In the genomic region with DNA sequence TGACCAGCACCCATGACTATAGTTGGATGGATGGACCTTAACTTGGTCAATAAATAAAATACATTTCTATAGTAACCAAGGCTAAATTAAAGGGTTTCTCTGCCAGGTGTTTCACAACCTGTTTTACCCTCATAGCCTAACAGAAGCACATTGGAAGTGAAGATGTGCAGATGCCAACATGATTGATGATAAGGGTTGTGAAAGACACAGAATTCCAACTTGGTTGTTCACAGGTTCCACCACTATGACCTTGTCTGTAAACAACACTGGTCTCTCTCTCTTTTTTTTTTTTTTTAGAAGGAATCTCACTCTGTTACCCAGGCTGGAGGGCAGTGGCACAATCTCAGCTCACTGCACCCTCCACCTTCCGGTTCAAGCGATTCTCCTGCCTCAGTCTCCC, we compare ENCODE assay signal across 1 cellular context.
A peak's percentile ranks its signal among the peaks of the same experiment; 100 is the strongest.
TF ChIP-seq lines count a peak whose summit lies in the region.

No MANE protein-coding gene starts in this region.

TF ChIP-seq in HepG2, 621 proteins besides CTCF, POLR2A, EP300 and RAD21 (continues in another document):
- TF ChIP-seq TEAD3 (CRISPR knock-in tag; optimal IDR thresholded peaks at IDR 0.05; ENCODE audit: borderline replicate concordance) = peak; percentile 76
- TF ChIP-seq, protein P1, sequence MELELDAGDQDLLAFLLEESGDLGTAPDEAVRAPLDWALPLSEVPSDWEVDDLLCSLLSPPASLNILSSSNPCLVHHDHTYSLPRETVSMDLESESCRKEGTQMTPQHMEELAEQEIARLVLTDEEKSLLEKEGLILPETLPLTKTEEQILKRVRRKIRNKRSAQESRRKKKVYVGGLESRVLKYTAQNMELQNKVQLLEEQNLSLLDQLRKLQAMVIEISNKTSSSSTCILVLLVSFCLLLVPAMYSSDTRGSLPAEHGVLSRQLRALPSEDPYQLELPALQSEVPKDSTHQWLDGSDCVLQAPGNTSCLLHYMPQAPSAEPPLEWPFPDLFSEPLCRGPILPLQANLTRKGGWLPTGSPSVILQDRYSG (CRISPR knock-in tag; IDR thresholded peaks at IDR 0.05) = no peak
- no peak for TF ChIP-seq NFAT5 (CRISPR knock-in tag; IDR thresholded peaks at IDR 0.05)
- TF ChIP-seq BCL6 (CRISPR knock-in tag; IDR thresholded peaks at IDR 0.05) = peak; percentile 46; the same call in 1 of the 2 replicates
- no peak for TF ChIP-seq RCOR2 (CRISPR knock-in tag; IDR thresholded peaks at IDR 0.05)
- TF ChIP-seq, protein P2, sequence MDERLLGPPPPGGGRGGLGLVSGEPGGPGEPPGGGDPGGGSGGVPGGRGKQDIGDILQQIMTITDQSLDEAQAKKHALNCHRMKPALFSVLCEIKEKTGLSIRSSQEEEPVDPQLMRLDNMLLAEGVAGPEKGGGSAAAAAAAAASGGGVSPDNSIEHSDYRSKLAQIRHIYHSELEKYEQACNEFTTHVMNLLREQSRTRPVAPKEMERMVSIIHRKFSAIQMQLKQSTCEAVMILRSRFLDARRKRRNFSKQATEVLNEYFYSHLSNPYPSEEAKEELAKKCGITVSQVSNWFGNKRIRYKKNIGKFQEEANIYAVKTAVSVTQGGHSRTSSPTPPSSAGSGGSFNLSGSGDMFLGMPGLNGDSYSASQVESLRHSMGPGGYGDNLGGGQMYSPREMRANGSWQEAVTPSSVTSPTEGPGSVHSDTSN (CRISPR knock-in tag; IDR thresholded peaks at IDR 0.05) = peak; percentile 81
- no peak for TF ChIP-seq ZNF558 (CRISPR knock-in tag; IDR thresholded peaks at IDR 0.05; ENCODE audit: borderline replicate concordance)
- TF ChIP-seq ELF3 (CRISPR knock-in tag; IDR thresholded peaks at IDR 0.05) = 0 out of 2 replicates have a peak, but pooled peaks have one; percentile 18
- TF ChIP-seq HOXD1 (CRISPR knock-in tag; IDR thresholded peaks at IDR 0.05) = peak; percentile 99
- no peak for TF ChIP-seq SMC3 (IDR thresholded peaks at IDR 0.05; ENCODE audit: low read length)
- no peak for TF ChIP-seq XBP1 (CRISPR knock-in tag; IDR thresholded peaks at IDR 0.05)
- TF ChIP-seq ZNF619 (CRISPR knock-in tag; IDR thresholded peaks at IDR 0.05) = no peak
- no peak for TF ChIP-seq ZNF891 (CRISPR knock-in tag; IDR thresholded peaks at IDR 0.05)
- TF ChIP-seq, protein P3, sequence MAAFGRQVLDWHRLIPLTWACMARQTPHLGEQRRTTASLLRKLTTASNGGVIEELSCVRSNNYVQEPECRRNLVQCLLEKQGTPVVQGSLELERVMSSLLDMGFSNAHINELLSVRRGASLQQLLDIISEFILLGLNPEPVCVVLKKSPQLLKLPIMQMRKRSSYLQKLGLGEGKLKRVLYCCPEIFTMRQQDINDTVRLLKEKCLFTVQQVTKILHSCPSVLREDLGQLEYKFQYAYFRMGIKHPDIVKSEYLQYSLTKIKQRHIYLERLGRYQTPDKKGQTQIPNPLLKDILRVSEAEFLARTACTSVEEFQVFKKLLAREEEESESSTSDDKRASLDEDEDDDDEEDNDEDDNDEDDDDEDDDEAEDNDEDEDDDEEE (CRISPR knock-in tag; IDR thresholded peaks at IDR 0.05) = no peak
- TF ChIP-seq FOXO1 (CRISPR knock-in tag; IDR thresholded peaks at IDR 0.05) = 0 out of 2 replicates have a peak, but pooled peaks have one; percentile 44
- no peak for TF ChIP-seq FOXP4 (CRISPR knock-in tag; IDR thresholded peaks at IDR 0.05)
- TF ChIP-seq NCOA2 (CRISPR knock-in tag; IDR thresholded peaks at IDR 0.05) = peak; percentile 25; the same call in 1 of the 2 replicates
- peak; percentile 84; the same call in 1 of the 2 replicates for TF ChIP-seq ZNF362 (CRISPR knock-in tag; IDR thresholded peaks at IDR 0.05; ENCODE audit: borderline replicate concordance)
- TF ChIP-seq ZSCAN5A (CRISPR knock-in tag; IDR thresholded peaks at IDR 0.05; ENCODE audit: borderline replicate concordance) = no peak
- TF ChIP-seq TBP (CRISPR knock-in tag; IDR thresholded peaks at IDR 0.05) = no peak
- peak; percentile 84 for TF ChIP-seq FOSL2 (CRISPR knock-in tag; IDR thresholded peaks at IDR 0.05)
- TF ChIP-seq, protein P4, sequence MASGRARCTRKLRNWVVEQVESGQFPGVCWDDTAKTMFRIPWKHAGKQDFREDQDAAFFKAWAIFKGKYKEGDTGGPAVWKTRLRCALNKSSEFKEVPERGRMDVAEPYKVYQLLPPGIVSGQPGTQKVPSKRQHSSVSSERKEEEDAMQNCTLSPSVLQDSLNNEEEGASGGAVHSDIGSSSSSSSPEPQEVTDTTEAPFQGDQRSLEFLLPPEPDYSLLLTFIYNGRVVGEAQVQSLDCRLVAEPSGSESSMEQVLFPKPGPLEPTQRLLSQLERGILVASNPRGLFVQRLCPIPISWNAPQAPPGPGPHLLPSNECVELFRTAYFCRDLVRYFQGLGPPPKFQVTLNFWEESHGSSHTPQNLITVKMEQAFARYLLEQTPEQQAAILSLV (CRISPR knock-in tag; IDR thresholded peaks at IDR 0.05; ENCODE audit: borderline replicate concordance) = no peak
- 0 out of 2 replicates have a peak, but pooled peaks have one; percentile 36 for TF ChIP-seq RXRB (CRISPR knock-in tag; IDR thresholded peaks at IDR 0.05; ENCODE audit: borderline replicate concordance)
- peak; percentile 54; the same call in 1 of the 2 replicates for TF ChIP-seq HHEX (CRISPR knock-in tag; IDR thresholded peaks at IDR 0.05)
- TF ChIP-seq NR2F2 (IDR thresholded peaks at IDR 0.05; ENCODE audit: borderline replicate concordance, low read depth) = 0 out of 2 replicates have a peak, but pooled peaks have one; percentile 37
- no peak for TF ChIP-seq ZNF772 (CRISPR knock-in tag; IDR thresholded peaks at IDR 0.05)
- no peak for TF ChIP-seq CBX1 (IDR thresholded peaks at IDR 0.05; ENCODE audit: low read depth)
- TF ChIP-seq MEIS2 (CRISPR knock-in tag; IDR thresholded peaks at IDR 0.05) = peak; percentile 97; the same call in 1 of the 2 replicates
- 0 out of 2 replicates have a peak, but pooled peaks have one; percentile 37 for TF ChIP-seq KDM1A (CRISPR knock-in tag; IDR thresholded peaks at IDR 0.05)
- TF ChIP-seq, protein P5, sequence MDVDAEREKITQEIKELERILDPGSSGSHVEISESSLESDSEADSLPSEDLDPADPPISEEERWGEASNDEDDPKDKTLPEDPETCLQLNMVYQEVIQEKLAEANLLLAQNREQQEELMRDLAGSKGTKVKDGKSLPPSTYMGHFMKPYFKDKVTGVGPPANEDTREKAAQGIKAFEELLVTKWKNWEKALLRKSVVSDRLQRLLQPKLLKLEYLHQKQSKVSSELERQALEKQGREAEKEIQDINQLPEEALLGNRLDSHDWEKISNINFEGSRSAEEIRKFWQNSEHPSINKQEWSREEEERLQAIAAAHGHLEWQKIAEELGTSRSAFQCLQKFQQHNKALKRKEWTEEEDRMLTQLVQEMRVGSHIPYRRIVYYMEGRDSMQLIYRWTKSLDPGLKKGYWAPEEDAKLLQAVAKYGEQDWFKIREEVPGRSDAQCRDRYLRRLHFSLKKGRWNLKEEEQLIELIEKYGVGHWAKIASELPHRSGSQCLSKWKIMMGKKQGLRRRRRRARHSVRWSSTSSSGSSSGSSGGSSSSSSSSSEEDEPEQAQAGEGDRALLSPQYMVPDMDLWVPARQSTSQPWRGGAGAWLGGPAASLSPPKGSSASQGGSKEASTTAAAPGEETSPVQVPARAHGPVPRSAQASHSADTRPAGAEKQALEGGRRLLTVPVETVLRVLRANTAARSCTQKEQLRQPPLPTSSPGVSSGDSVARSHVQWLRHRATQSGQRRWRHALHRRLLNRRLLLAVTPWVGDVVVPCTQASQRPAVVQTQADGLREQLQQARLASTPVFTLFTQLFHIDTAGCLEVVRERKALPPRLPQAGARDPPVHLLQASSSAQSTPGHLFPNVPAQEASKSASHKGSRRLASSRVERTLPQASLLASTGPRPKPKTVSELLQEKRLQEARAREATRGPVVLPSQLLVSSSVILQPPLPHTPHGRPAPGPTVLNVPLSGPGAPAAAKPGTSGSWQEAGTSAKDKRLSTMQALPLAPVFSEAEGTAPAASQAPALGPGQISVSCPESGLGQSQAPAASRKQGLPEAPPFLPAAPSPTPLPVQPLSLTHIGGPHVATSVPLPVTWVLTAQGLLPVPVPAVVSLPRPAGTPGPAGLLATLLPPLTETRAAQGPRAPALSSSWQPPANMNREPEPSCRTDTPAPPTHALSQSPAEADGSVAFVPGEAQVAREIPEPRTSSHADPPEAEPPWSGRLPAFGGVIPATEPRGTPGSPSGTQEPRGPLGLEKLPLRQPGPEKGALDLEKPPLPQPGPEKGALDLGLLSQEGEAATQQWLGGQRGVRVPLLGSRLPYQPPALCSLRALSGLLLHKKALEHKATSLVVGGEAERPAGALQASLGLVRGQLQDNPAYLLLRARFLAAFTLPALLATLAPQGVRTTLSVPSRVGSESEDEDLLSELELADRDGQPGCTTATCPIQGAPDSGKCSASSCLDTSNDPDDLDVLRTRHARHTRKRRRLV (CRISPR knock-in tag; IDR thresholded peaks at IDR 0.05) = no peak
- no peak for TF ChIP-seq ATAD3A (CRISPR knock-in tag; IDR thresholded peaks at IDR 0.05)
- TF ChIP-seq NR2F6 (IDR thresholded peaks at IDR 0.05) = peak; percentile 54; the same call in 1 of the 2 replicates
- peak; percentile 30; the same call in 1 of the 2 replicates for TF ChIP-seq NR2F6 (CRISPR knock-in tag; IDR thresholded peaks at IDR 0.05)
- no peak for TF ChIP-seq FOXK1 (CRISPR knock-in tag; IDR thresholded peaks at IDR 0.05; ENCODE audit: borderline replicate concordance, low read depth)
- peak; percentile 93 for TF ChIP-seq MEIS1 (CRISPR knock-in tag; IDR thresholded peaks at IDR 0.05; ENCODE audit: borderline replicate concordance)
- TF ChIP-seq ZNF430 (CRISPR knock-in tag; IDR thresholded peaks at IDR 0.05) = no peak
- no peak for TF ChIP-seq ZNF607 (CRISPR knock-in tag; IDR thresholded peaks at IDR 0.05; ENCODE audit: borderline replicate concordance)
